24 cellular contexts compared by ENCODE assay signal in the genomic region with DNA sequence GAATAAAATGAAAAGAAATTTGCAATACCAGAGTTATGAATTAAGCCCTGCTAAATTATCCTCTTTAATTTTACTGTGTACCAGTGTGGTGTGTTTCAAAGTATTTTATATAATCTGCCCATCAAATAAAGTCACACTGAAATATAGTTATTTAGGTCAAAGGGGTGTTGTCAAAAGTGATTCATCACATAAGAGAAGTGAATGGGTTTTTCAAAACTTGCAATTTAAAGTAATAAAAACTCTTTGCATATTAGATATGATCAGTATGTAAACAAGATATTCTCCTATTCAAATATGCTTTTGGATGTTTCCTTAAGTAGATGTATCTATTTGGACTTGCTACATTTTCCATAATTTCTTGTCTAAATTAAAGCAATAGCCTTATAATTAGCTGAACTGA.
"Had no signal": no experiment of that assay in that cellular context is flagged by ENCODE, and none has a peak within 500 bp of the region (broad histone marks: within the 10 kb centered on the region; RNA-seq: fewer than 3 reads in every experiment).

No MANE protein-coding gene starts in this region.

- H3K27ac ChIP-seq: colonic mucosa, coronary artery, dorsolateral prefrontal cortex, epithelial cell of prostate, esophagus muscularis mucosa, esophagus squamous epithelium, foreskin keratinocyte, gastrocnemius medialis, gastroesophageal sphincter, heart left ventricle, heart right ventricle had no signal

- DNase-seq: colonic mucosa; cortex of kidney; dermis blood vessel endothelial cell; dorsolateral prefrontal cortex; effector CD4-positive, alpha-beta T cell; effector CD8-positive, alpha-beta T cell; effector memory CD4-positive, alpha-beta T cell; effector memory CD8-positive, alpha-beta T cell; endodermal cell; erythroblast; esophagus squamous epithelium; foreskin fibroblast; foreskin keratinocyte; foreskin melanocyte; gastrocnemius medialis; glutamatergic neuron; head of caudate nucleus; heart left ventricle; heart right ventricle had no signal

- H3K4me3 ChIP-seq: colonic mucosa, coronary artery, dorsolateral prefrontal cortex, esophagus muscularis mucosa, esophagus squamous epithelium, gastrocnemius medialis, gastroesophageal sphincter, heart left ventricle, heart right ventricle had no signal

- H3K4me1 ChIP-seq: colonic mucosa, esophagus muscularis mucosa, esophagus squamous epithelium, foreskin keratinocyte, gastrocnemius medialis, gastroesophageal sphincter, heart left ventricle, heart right ventricle had no signal

- H3K9me3 ChIP-seq: colonic mucosa, esophagus muscularis mucosa, esophagus squamous epithelium, gastrocnemius medialis, gastroesophageal sphincter had no signal

- ATAC-seq: effector memory CD8-positive, alpha-beta T cell; esophagus mucosa; foreskin keratinocyte; gastrocnemius medialis; gastroesophageal sphincter; heart left ventricle; heart right ventricle had no signal

- H3K27me3 ChIP-seq: colonic mucosa, dorsolateral prefrontal cortex, esophagus muscularis mucosa, esophagus squamous epithelium, foreskin keratinocyte, gastrocnemius medialis, gastroesophageal sphincter, heart left ventricle, heart right ventricle had no signal

- H3K36me3 ChIP-seq: colonic mucosa, esophagus muscularis mucosa, esophagus squamous epithelium, gastrocnemius medialis, gastroesophageal sphincter, heart left ventricle, heart right ventricle had no signal
